ENCODE assay signal across 8 cellular contexts in the genomic region with DNA sequence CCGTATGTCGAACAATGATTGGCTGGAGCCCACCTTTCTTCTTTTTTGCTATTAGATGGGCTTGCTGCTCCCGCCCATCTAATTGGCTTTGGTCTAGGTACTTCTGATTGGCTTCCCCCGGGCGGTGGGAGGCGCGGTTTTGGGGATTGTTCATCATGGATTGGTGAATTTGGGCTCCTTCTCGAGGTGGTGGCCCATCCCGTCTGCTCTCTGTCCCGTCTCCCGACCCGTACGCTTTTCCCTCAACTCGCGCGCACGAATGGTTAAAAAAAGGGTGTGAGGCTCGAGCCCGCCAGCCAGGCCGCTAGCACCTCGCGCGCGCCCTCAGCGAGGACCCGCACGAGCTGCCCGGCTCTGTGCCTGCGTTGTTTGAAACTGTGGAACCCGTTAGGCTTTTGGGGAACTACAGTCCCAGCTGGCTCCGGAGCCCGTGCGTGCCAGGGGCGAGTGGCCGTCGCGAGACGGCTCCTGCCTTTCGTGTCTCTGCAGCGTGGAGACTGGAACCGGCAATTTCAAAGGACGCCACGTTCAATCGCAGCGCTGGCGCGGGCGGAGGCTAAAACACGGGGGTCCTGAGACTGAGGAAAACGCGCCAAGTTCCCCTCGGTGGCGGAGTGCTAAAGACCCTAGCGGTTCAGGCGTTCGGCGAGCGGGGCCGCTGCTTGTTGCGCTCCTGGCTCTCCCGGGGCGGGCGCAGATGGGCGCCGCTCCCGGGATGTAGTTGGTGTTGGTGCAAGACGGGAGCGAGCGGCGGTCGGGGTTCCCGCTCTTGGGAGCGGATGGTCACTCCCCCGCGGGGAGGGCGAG. TPM values are rescaled to one million over a fixed set of nuclear protein-coding genes. Genes with fewer than 3 reads are reported as not detected.
A peak's percentile ranks its signal among the peaks of the same experiment; 100 is the strongest.
DNase-seq lines count a peak whose midpoint lies in the region; ATAC-seq and TF ChIP-seq lines count a peak whose summit lies in the region.

A gene with protein sequence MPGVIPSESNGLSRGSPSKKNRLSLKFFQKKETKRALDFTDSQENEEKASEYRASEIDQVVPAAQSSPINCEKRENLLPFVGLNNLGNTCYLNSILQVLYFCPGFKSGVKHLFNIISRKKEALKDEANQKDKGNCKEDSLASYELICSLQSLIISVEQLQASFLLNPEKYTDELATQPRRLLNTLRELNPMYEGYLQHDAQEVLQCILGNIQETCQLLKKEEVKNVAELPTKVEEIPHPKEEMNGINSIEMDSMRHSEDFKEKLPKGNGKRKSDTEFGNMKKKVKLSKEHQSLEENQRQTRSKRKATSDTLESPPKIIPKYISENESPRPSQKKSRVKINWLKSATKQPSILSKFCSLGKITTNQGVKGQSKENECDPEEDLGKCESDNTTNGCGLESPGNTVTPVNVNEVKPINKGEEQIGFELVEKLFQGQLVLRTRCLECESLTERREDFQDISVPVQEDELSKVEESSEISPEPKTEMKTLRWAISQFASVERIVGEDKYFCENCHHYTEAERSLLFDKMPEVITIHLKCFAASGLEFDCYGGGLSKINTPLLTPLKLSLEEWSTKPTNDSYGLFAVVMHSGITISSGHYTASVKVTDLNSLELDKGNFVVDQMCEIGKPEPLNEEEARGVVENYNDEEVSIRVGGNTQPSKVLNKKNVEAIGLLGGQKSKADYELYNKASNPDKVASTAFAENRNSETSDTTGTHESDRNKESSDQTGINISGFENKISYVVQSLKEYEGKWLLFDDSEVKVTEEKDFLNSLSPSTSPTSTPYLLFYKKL (plus strand): TSS at position 584 of the 807 bp plus-strand sequence. CDS start 2,819 bp downstream, outside the sequence.

- intact Hi-C loops in T-helper 2 cell treated with Interferon-gamma antibody and Interleukin-4, amounts not matched to agents 100 ng/mL and 5 ng/mL, for 36 hours (cut with micrococcal nuclease) = loop anchor here (1.0 to 5.0 kb wide), 7 partner anchors 252 to 1358 kb away; a partner anchor contains a TSS
- intact Hi-C loops in right cardiac atrium (cut with DNase I) = no loop called here
- intact Hi-C loops in uterus (cut with DNase I; ENCODE audit: low total_unique reads) = no loop called here

- no peaks in the 10 kb centered on the region for H3K36me3 ChIP-seq in uterus

- peak in 2 of 4 experiments; percentile 2 to 5 for TF ChIP-seq CTCF in uterus (IDR thresholded peaks at IDR 0.05)

- peak; percentile 98 for DNase-seq in NCI-H187 treated with DMSO at 0.1 percent for 48 hours (lab: John Stamatoyannopoulos, UW)
- peak; percentile 89 to 100 (median 99) for DNase-seq in anterior cingulate cortex (lab: John Stamatoyannopoulos, UW)
- peak; percentile 98 to 99 (median 98) for DNase-seq in right cardiac atrium
- peak; percentile 99 for DNase-seq in pulmonary artery endothelial cell (ENCODE audit: low read depth, low spot score)
- peak; percentile 97 to 99 for DNase-seq in uterus

- H3K27me3 ChIP-seq in right cardiac atrium (ENCODE audit: control insufficient read depth, insufficient read depth) = no peaks in the 10 kb centered on the region
- no peaks in the 10 kb centered on the region for H3K27me3 ChIP-seq in uterus

- no peaks in the 10 kb centered on the region for H3K9me3 ChIP-seq in right cardiac atrium (ENCODE audit: control insufficient read depth, low read length)
- H3K9me3 ChIP-seq in uterus = no peaks in the 10 kb centered on the region

- H3K4me1 ChIP-seq in right cardiac atrium (ENCODE audit: control insufficient read depth, insufficient read depth, low read length) (peaks cover 3% of the 10 kb centered on the region), uterus (peaks cover 0 to 5% of the 10 kb centered on the region in 2 donors)

- peak; percentile 49 to 59 for TF ChIP-seq POLR2A in uterus (IDR thresholded peaks at IDR 0.05)

- ATAC-seq in GM18499 (IDR thresholded peaks at IDR 0.05; ENCODE audit: insufficient read depth, unreplicated experiment) (peak; percentile 86), HG02943 (IDR thresholded peaks at IDR 0.05; ENCODE audit: low read depth, unreplicated experiment) (peak; percentile 82), right cardiac atrium (peak; percentile 96 to 97)

- H3K27ac ChIP-seq in right cardiac atrium (ENCODE audit: low read length) (peak within 1 kb of the TSS; percentile 99), uterus (peak within 1 kb of the TSS; percentile 98 to 99)

- WGBS in right cardiac atrium = under 1% methylated on average over 76 of the region's 76 CpGs

- H3K4me3 ChIP-seq in right cardiac atrium (ENCODE audit: low read length) (peak within 1 kb of the TSS; percentile 72), uterus (peak within 1 kb of the TSS; percentile 94 to 98)

RNA-seq across cellular contexts. Expression of the gene that starts here (rescaled TPM):
- 77.8 and 79.6 TPM in 2 replicates for total RNA-seq in T-helper 2 cell treated with Interferon-gamma antibody and Interleukin-4, amounts not matched to agents 100 ng/mL and 5 ng/mL, for 36 hours
- total RNA-seq in right cardiac atrium (10 to 100 TPM; 16.7 to 17.8 (median 17.1) TPM), pulmonary artery endothelial cell (37.8 and 45.0 TPM in 2 replicates), uterus (10 to 100 TPM; 16.9 to 93.5 (median 41.5) TPM)
- polyA plus RNA-seq in right cardiac atrium = 7.3 TPM

Comparison
In these comparisons a context has a peak if more than half of its experiments do, and no peak if none do; other contexts are left out.
1. Peak in every context shown above with its lines: DNase-seq, ATAC-seq, H3K4me3 ChIP-seq and H3K27ac ChIP-seq.